Comparison of ENCODE assay signal across 3 cellular contexts in genomic region chr19:10366950-10367512, GRCh38. TPM values are rescaled to one million over a fixed set of nuclear protein-coding genes. Genes with fewer than 3 reads are reported as not detected.
A peak's percentile ranks its signal among the peaks of the same experiment; 100 is the strongest.
DNase-seq lines count a peak whose midpoint lies in the region; ATAC-seq, FAIRE-seq and TF ChIP-seq lines count a peak whose summit lies in the region.
"Not testable (repeated sequence)": the region's sequence is repeated elsewhere in the genome, so short reads cannot be mapped to it uniquely, and the experiment has no call there.

No MANE protein-coding gene starts in this region.

- FAIRE-seq in GM12878 (lab: Jason Lieb, UNC) = not testable (repeated sequence)

- not testable (repeated sequence) for H3K4me1 ChIP-seq in GM12878 (ENCODE audit: control insufficient read depth, insufficient read depth, low read length)

- H3K27me3 ChIP-seq in GM12878 (replicated peaks in 1 of 2; ENCODE audit: control insufficient read depth in 2 of 2, insufficient read depth in 2 of 2, low read length in 1 of 2) = not testable (repeated sequence)

- H3K36me3 ChIP-seq in GM12878 (ENCODE audit: control insufficient read depth in 2 of 2, insufficient read depth in 2 of 2, low read length in 1 of 2) = peaks cover 36% of the 10 kb centered on the region in 2 experiments

- H3K9me3 ChIP-seq in GM12878 (replicated peaks; ENCODE audit: control insufficient read depth, insufficient read depth, low read length) = not testable (repeated sequence)

- not testable (repeated sequence) for H4K20me1 ChIP-seq in GM12878 (ENCODE audit: control insufficient read depth, insufficient read depth)

- BruUV-seq in GM12878 (replicated peaks; lab: Mats Ljungman, UMichigan) = not testable (repeated sequence)

- not testable (repeated sequence) for H3K4me3 Mint-ChIP-seq in natural killer cell treated with Interleukin-12 subunit alpha and Interleukin-12 subunit beta and Interleukin-15 and Interleukin-18, amount 100 ng/mL, for 72 hours

- TF ChIP-seq POLR2A in NB4 (IDR thresholded peaks at IDR 0.05; ENCODE audit: extremely low read depth, insufficient read length); GM12878 (IDR thresholded peaks at IDR 0.05; ENCODE audit: low read depth, low read length): not testable (repeated sequence)

- RAD21 ChIA-PET in GM12878 (lab: Charles Lee; ENCODE audit: unreplicated experiment) = interaction anchor here (0.6 to 1.7 kb wide), 2 partner anchors 47 to 108 kb away, joined by 3 to 4 read pairs; no protein-coding TSS in a partner anchor

- SMC1A ChIA-PET in GM12878 (lab: Charles Lee; ENCODE audit: uncharacterized antibody, unreplicated experiment) = interaction anchor here (1.5 kb wide), 1 partner anchor 22 kb away, joined by 3 read pairs; no protein-coding TSS in a partner anchor

- H3K27ac Mint-ChIP-seq in natural killer cell treated with Interleukin-12 subunit alpha and Interleukin-12 subunit beta and Interleukin-15 and Interleukin-18, amount 100 ng/mL, for 72 hours = not testable (repeated sequence)

- 98% methylated on average over 4 of the region's 4 CpGs for WGBS in GM12878 (ENCODE audit: insufficient coverage, insufficient replicate concordance, low lambda C conversion rate, missing lambda C conversion rate)

- H3K4me3 ChIP-seq in NB4 (ENCODE audit: low read depth, low read length); GM12878: not testable (repeated sequence)

- H3K9me3 Mint-ChIP-seq in natural killer cell treated with Interleukin-12 subunit alpha and Interleukin-12 subunit beta and Interleukin-15 and Interleukin-18, amount 100 ng/mL, for 72 hours = not testable (repeated sequence)

- not testable (repeated sequence) for H3K36me3 Mint-ChIP-seq in natural killer cell treated with Interleukin-12 subunit alpha and Interleukin-12 subunit beta and Interleukin-15 and Interleukin-18, amount 100 ng/mL, for 72 hours

- H3K4me2 ChIP-seq in GM12878 (ENCODE audit: control insufficient read depth, insufficient read depth) = not testable (repeated sequence)

- CTCF ChIA-PET in GM12878 (lab: Yijun Ruan, JAX) = interaction anchor here (0.7 to 1.4 kb wide), 4 partner anchors 22 to 94 kb away, joined by 3 to 5 read pairs (median 4); no protein-coding TSS in a partner anchor

- not testable (repeated sequence) for H2AFZ ChIP-seq in GM12878 (ENCODE audit: control insufficient read depth, low read depth, low read length)

- not testable (repeated sequence) for TF ChIP-seq RAD21 in GM12878 (IDR thresholded peaks at IDR 0.05; ENCODE audit: insufficient read depth, low read depth, low read length)

- TF ChIP-seq EP300 in GM12878 (IDR thresholded peaks at IDR 0.05; ENCODE audit: borderline replicate concordance in 1 of 2, control insufficient read depth in 1 of 2, low read depth in 2 of 2, low read length in 2 of 2) = not testable (repeated sequence)

- peaks cover 6 to 11% of the 10 kb centered on the region in 2 donors for H3K4me1 Mint-ChIP-seq in natural killer cell treated with Interleukin-12 subunit alpha and Interleukin-12 subunit beta and Interleukin-15 and Interleukin-18, amount 100 ng/mL, for 72 hours (ENCODE audit: low read depth in 2 of 2)

- not testable (repeated sequence) for TF ChIP-seq CTCF in NB4 (IDR thresholded peaks at IDR 0.05; ENCODE audit: low read depth, low read length); GM12878 (IDR thresholded peaks at IDR 0.05 in 2 of 3, conservative IDR thresholded peaks at IDR 0.05 in 1 of 3; ENCODE audit: control insufficient read depth in 2 of 3, extremely low read depth in 1 of 3, insufficient read depth in 1 of 3, low read depth in 3 of 3, low read length in 3 of 3)

- not testable (repeated sequence) for H3K79me2 ChIP-seq in GM12878 (ENCODE audit: control insufficient read depth, insufficient read depth, low read length)

- H3K9ac ChIP-seq in GM12878 (ENCODE audit: control insufficient read depth, insufficient read depth, low read length) = not testable (repeated sequence)

- DNase-seq in NB4 (ENCODE audit: low read depth) = peak; percentile 56
- DNase-seq in GM12878 (ENCODE audit: low read depth, low spot score) = not testable (repeated sequence)
- peak; percentile 15 for DNase-seq in natural killer cell treated with Interleukin-12 subunit alpha and Interleukin-12 subunit beta and Interleukin-15 and Interleukin-18, amount 100 ng/mL, for 72 hours (ENCODE audit: low spot score)

- intact Hi-C loops in GM12878 (cut with micrococcal nuclease; ENCODE audit: unreplicated experiment) = not testable (repeated sequence)

- ATAC-seq in GM12878; natural killer cell treated with Interleukin-12 subunit alpha and Interleukin-12 subunit beta and Interleukin-15 and Interleukin-18, amount 100 ng/mL, for 72 hours: not testable (repeated sequence)

- in situ Hi-C loops in GM12878 (cut with MboI) = not testable (repeated sequence)

- not testable (repeated sequence) for H3K27ac ChIP-seq in GM12878 (ENCODE audit: control insufficient read depth, insufficient read depth)

- POLR2A ChIA-PET in GM12878 (lab: Charles Lee) = interaction anchor here (0.6 kb wide), 1 partner anchor 147 kb away, joined by 3 read pairs; no protein-coding TSS in a partner anchor

- not testable (repeated sequence) for H3K27me3 Mint-ChIP-seq in natural killer cell treated with Interleukin-12 subunit alpha and Interleukin-12 subunit beta and Interleukin-15 and Interleukin-18, amount 100 ng/mL, for 72 hours

RNA-seq across cellular contexts. Expression of gene TYK2, which starts 13.3 kb away (rescaled TPM):
- total RNA-seq in GM12878 (2013; cell fraction: nucleolus; rRNA removed) = 483 and 545 TPM in 2 replicates
- 235 and 304 TPM in 2 replicates for total RNA-seq in GM12878 (2014; rRNA removed)
- 145 and 164 TPM in 2 replicates for total RNA-seq in GM12878 (2014; rRNA removed; fragmentation: Illumina TruSeq; extraction: Trizol)
- 267 and 297 TPM in 2 replicates for total RNA-seq in GM12878 (2021)
- polyA plus RNA-seq in GM12878 (2011; ENCODE audit: low read depth) = 148 TPM
- 62.0 and 127 TPM in 2 replicates for polyA plus RNA-seq in GM12878 (2011; rRNA removed)
- 171 and 227 TPM in 2 replicates for polyA plus RNA-seq in GM12878 (2011; cell fraction: cytosol; rRNA removed)
- polyA plus RNA-seq in GM12878 (2011; cell fraction: nucleus; rRNA removed) = 997 and 1,420 TPM in 2 replicates
- 217 and 288 TPM in 2 replicates for polyA plus RNA-seq in GM12878 (2012)
- polyA plus RNA-seq in GM12878 (2014; fragmentation: Illumina TruSeq; extraction: Trizol) = 80.2 and 185 TPM in 2 replicates
- polyA plus RNA-seq in GM12878 (2014; fragmentation: Nextera tagmentation; extraction: Ambion mirVana) = 10 to 100 TPM; 36.4 to 66.9 TPM
- 364 and 387 TPM in 2 replicates for polyA plus RNA-seq in GM12878 (2014; rRNA removed)
- polyA plus RNA-seq in GM12878 (2016; fragmentation: Nextera tagmentation; extraction: Ambion mirVana) = 100 to 1,000 TPM; 172 to 186 TPM
- polyA minus RNA-seq in GM12878 (2011; rRNA and poly(A)+ RNA removed) = 58.7 and 148 TPM in 2 replicates
- polyA minus RNA-seq in GM12878 (2011; cell fraction: cytosol; rRNA and poly(A)+ RNA removed) = 70.7 and 98.7 TPM in 2 replicates
- polyA minus RNA-seq in GM12878 (2011; cell fraction: nucleus; rRNA and poly(A)+ RNA removed) = 78.8 and 145 TPM in 2 replicates
- 100 to 1,000 TPM; 310 to 453 TPM for total RNA-seq in natural killer cell treated with Interleukin-12 subunit alpha and Interleukin-12 subunit beta and Interleukin-15 and Interleukin-18, amount 100 ng/mL, for 72 hours

RNA-seq across cellular contexts. Expression of gene ICAM3, which starts 27.6 kb away (rescaled TPM):
- 76.3 and 98.4 TPM in 2 replicates for total RNA-seq in GM12878 (2013; cell fraction: nucleolus; rRNA removed)
- total RNA-seq in GM12878 (2014; rRNA removed) (134 and 152 TPM in 2 replicates), GM12878 (2014; rRNA removed; fragmentation: Illumina TruSeq; extraction: Trizol) (98.9 and 106 TPM in 2 replicates), GM12878 (2021) (146 and 160 TPM in 2 replicates)
- 45.5 TPM for polyA plus RNA-seq in GM12878 (2011; ENCODE audit: low read depth)
- polyA plus RNA-seq in GM12878 (2011; rRNA removed) (67.0 and 125 TPM in 2 replicates), GM12878 (2014; fragmentation: Illumina TruSeq; extraction: Trizol) (20.4 and 61.1 TPM in 2 replicates), GM12878 (2014; fragmentation: Nextera tagmentation; extraction: Ambion mirVana) (10 to 100 TPM in 1 of 2 experiments, 1 to 10 TPM in 1; 5.5 to 29.2 TPM), GM12878 (2014; rRNA removed) (146 and 156 TPM in 2 replicates), GM12878 (2016; fragmentation: Nextera tagmentation; extraction: Ambion mirVana) (10 to 100 TPM; 73.6 to 75.6 TPM)
- polyA plus RNA-seq in GM12878 (2011; cell fraction: cytosol; rRNA removed) = 166 and 255 TPM in 2 replicates
- polyA plus RNA-seq in GM12878 (2011; cell fraction: nucleus; rRNA removed) = 261 and 282 TPM in 2 replicates
- polyA plus RNA-seq in GM12878 (2012) = 152 and 177 TPM in 2 replicates
- polyA minus RNA-seq in GM12878 (2011; rRNA and poly(A)+ RNA removed) = 113 and 199 TPM in 2 replicates
- polyA minus RNA-seq in GM12878 (2011; cell fraction: cytosol; rRNA and poly(A)+ RNA removed) = 98.9 and 99.5 TPM in 2 replicates
- 40.0 and 45.3 TPM in 2 replicates for polyA minus RNA-seq in GM12878 (2011; cell fraction: nucleus; rRNA and poly(A)+ RNA removed)
- 100 to 1,000 TPM in 1 of 2 donors, 10 to 100 TPM in 1; 91.9 to 154 TPM for total RNA-seq in natural killer cell treated with Interleukin-12 subunit alpha and Interleukin-12 subunit beta and Interleukin-15 and Interleukin-18, amount 100 ng/mL, for 72 hours

RNA-seq across cellular contexts. Expression of gene RAVER1, which starts 33.7 kb away (rescaled TPM):
- total RNA-seq in GM12878 (2013; cell fraction: nucleolus; rRNA removed) = 26.9 and 31.1 TPM in 2 replicates
- total RNA-seq in GM12878 (2014; rRNA removed) (16.1 and 24.5 TPM in 2 replicates), GM12878 (2014; rRNA removed; fragmentation: Illumina TruSeq; extraction: Trizol) (3.3 and 5.1 TPM in 2 replicates), GM12878 (2021) (83.5 and 87.0 TPM in 2 replicates)
- polyA plus RNA-seq in GM12878 (2011; ENCODE audit: low read depth) = 4.7 TPM
- polyA plus RNA-seq in GM12878 (2011; rRNA removed) (0.91 and 1.5 TPM in 2 replicates), GM12878 (2014; fragmentation: Illumina TruSeq; extraction: Trizol) (1.0 and 4.8 TPM in 2 replicates), GM12878 (2014; fragmentation: Nextera tagmentation; extraction: Ambion mirVana) (under 1 TPM; 0.03 to 0.05 TPM), GM12878 (2014; rRNA removed) (19.2 and 33.9 TPM in 2 replicates), GM12878 (2016; fragmentation: Nextera tagmentation; extraction: Ambion mirVana) (10 to 100 TPM; 54.7 to 71.6 TPM)
- 4.5 and 5.8 TPM in 2 replicates for polyA plus RNA-seq in GM12878 (2011; cell fraction: cytosol; rRNA removed)
- polyA plus RNA-seq in GM12878 (2011; cell fraction: nucleus; rRNA removed) = 33.7 and 54.4 TPM in 2 replicates
- 27.8 and 29.2 TPM in 2 replicates for polyA plus RNA-seq in GM12878 (2012)
- polyA minus RNA-seq in GM12878 (2011; rRNA and poly(A)+ RNA removed) = 8.3 and 16.5 TPM in 2 replicates
- 23.0 and 25.4 TPM in 2 replicates for polyA minus RNA-seq in GM12878 (2011; cell fraction: cytosol; rRNA and poly(A)+ RNA removed)
- polyA minus RNA-seq in GM12878 (2011; cell fraction: nucleus; rRNA and poly(A)+ RNA removed) = 9.3 and 15.3 TPM in 2 replicates
- total RNA-seq in natural killer cell treated with Interleukin-12 subunit alpha and Interleukin-12 subunit beta and Interleukin-15 and Interleukin-18, amount 100 ng/mL, for 72 hours = 100 to 1,000 TPM in 1 of 2 donors, 10 to 100 TPM in 1; 81.1 to 131 TPM

RNA-seq across cellular contexts. Expression of gene CDC37, which starts 36.3 kb away (rescaled TPM):
- 43.2 and 59.3 TPM in 2 replicates for total RNA-seq in GM12878 (2013; cell fraction: nucleolus; rRNA removed)
- 179 and 197 TPM in 2 replicates for total RNA-seq in GM12878 (2014; rRNA removed)
- 110 and 117 TPM in 2 replicates for total RNA-seq in GM12878 (2014; rRNA removed; fragmentation: Illumina TruSeq; extraction: Trizol)
- 144 and 155 TPM in 2 replicates for total RNA-seq in GM12878 (2021)
- 84.0 TPM for polyA plus RNA-seq in GM12878 (2011; ENCODE audit: low read depth)
- polyA plus RNA-seq in GM12878 (2011; rRNA removed) = 140 and 200 TPM in 2 replicates
- 211 and 322 TPM in 2 replicates for polyA plus RNA-seq in GM12878 (2011; cell fraction: cytosol; rRNA removed)
- 421 and 498 TPM in 2 replicates for polyA plus RNA-seq in GM12878 (2011; cell fraction: nucleus; rRNA removed)
- polyA plus RNA-seq in GM12878 (2012) = 146 and 163 TPM in 2 replicates
- polyA plus RNA-seq in GM12878 (2014; fragmentation: Illumina TruSeq; extraction: Trizol) = 50.7 and 105 TPM in 2 replicates
- polyA plus RNA-seq in GM12878 (2014; fragmentation: Nextera tagmentation; extraction: Ambion mirVana) = 1 to 10 TPM; 4.7 to 8.8 TPM
- 265 and 297 TPM in 2 replicates for polyA plus RNA-seq in GM12878 (2014; rRNA removed)
- 100 to 1,000 TPM; 255 to 262 TPM for polyA plus RNA-seq in GM12878 (2016; fragmentation: Nextera tagmentation; extraction: Ambion mirVana)
- polyA minus RNA-seq in GM12878 (2011; rRNA and poly(A)+ RNA removed) = 76.0 and 82.1 TPM in 2 replicates
- polyA minus RNA-seq in GM12878 (2011; cell fraction: cytosol; rRNA and poly(A)+ RNA removed) = 42.4 and 45.5 TPM in 2 replicates
- polyA minus RNA-seq in GM12878 (2011; cell fraction: nucleus; rRNA and poly(A)+ RNA removed) = 22.4 and 40.0 TPM in 2 replicates
- total RNA-seq in natural killer cell treated with Interleukin-12 subunit alpha and Interleukin-12 subunit beta and Interleukin-15 and Interleukin-18, amount 100 ng/mL, for 72 hours = 100 to 1,000 TPM; 228 to 368 TPM

RNA-seq across cellular contexts. Expression of gene FDX2, which starts 51.2 kb away (rescaled TPM):
- total RNA-seq in GM12878 (2013; cell fraction: nucleolus; rRNA removed) = 8.7 and 11.1 TPM in 2 replicates
- total RNA-seq in GM12878 (2014; rRNA removed) (19.5 and 29.0 TPM in 2 replicates), GM12878 (2014; rRNA removed; fragmentation: Illumina TruSeq; extraction: Trizol) (15.0 and 16.2 TPM in 2 replicates), GM12878 (2021) (22.4 and 24.6 TPM in 2 replicates)
- 7.6 TPM for polyA plus RNA-seq in GM12878 (2011; ENCODE audit: low read depth)
- polyA plus RNA-seq in GM12878 (2011; rRNA removed) (5.0 and 12.4 TPM in 2 replicates), GM12878 (2014; fragmentation: Illumina TruSeq; extraction: Trizol) (5.9 and 24.9 TPM in 2 replicates), GM12878 (2014; fragmentation: Nextera tagmentation; extraction: Ambion mirVana) (1 to 10 TPM; 1.4 to 4.1 TPM), GM12878 (2014; rRNA removed) (31.7 TPM in 2 replicates), GM12878 (2016; fragmentation: Nextera tagmentation; extraction: Ambion mirVana) (10 to 100 TPM; 34.4 to 50.4 TPM)
- polyA plus RNA-seq in GM12878 (2011; cell fraction: cytosol; rRNA removed) = 24.5 and 31.1 TPM in 2 replicates
- polyA plus RNA-seq in GM12878 (2011; cell fraction: nucleus; rRNA removed) = 34.9 and 53.2 TPM in 2 replicates
- polyA plus RNA-seq in GM12878 (2012) = 9.7 and 16.0 TPM in 2 replicates
- polyA minus RNA-seq in GM12878 (2011; rRNA and poly(A)+ RNA removed) = 5.3 and 11.1 TPM in 2 replicates
- 3.2 and 5.2 TPM in 2 replicates for polyA minus RNA-seq in GM12878 (2011; cell fraction: cytosol; rRNA and poly(A)+ RNA removed)
- polyA minus RNA-seq in GM12878 (2011; cell fraction: nucleus; rRNA and poly(A)+ RNA removed) = 4.2 and 11.7 TPM in 2 replicates
- 10 to 100 TPM; 11.4 to 26.4 TPM for total RNA-seq in natural killer cell treated with Interleukin-12 subunit alpha and Interleukin-12 subunit beta and Interleukin-15 and Interleukin-18, amount 100 ng/mL, for 72 hours
